Comparison of ENCODE assay signal across 12 cellular contexts in genomic region chr12:75953312-75953906, GRCh38.
DNase-seq lines count a peak whose midpoint lies in the region; ATAC-seq, FAIRE-seq and TF ChIP-seq lines count a peak whose summit lies in the region.
"Had no signal": no experiment of that assay in that cellular context is flagged by ENCODE, and none has a peak within 500 bp of the region (broad histone marks: within the 10 kb centered on the region; RNA-seq: fewer than 3 reads in every experiment).

No MANE protein-coding gene starts in this region.

- no peaks in the 10 kb centered on the region for H3K79me2 ChIP-seq in osteoblast (ENCODE audit: insufficient read depth, low read length)

- no peaks in the 10 kb centered on the region for H3K36me3 ChIP-seq in Peyer's patch
- H3K36me3 ChIP-seq in osteoblast (ENCODE audit: insufficient read depth, low read length), result no peaks in the 10 kb centered on the region

- H3K4me3 ChIP-seq in Peyer's patch (no peak overlapping the region), epithelial cell of esophagus (ENCODE audit: low read length) (no peak overlapping the region), osteoblast (ENCODE audit: insufficient read depth, low read length) (no peak overlapping the region)

- ATAC-seq in GM21737 (IDR thresholded peaks at IDR 0.05; ENCODE audit: unreplicated experiment), result no peak

- TF ChIP-seq POLR2A in Peyer's patch (IDR thresholded peaks at IDR 0.05), result no peak
- TF ChIP-seq POLR2A in H54 (IDR thresholded peaks at IDR 0.05; ENCODE audit: low read depth, low read length), result no peak

- FAIRE-seq in H54 (lab: Jason Lieb, UNC), result no peak

- peak; percentile 70 for DNase-seq in Daoy (ENCODE audit: low read depth)
- DNase-seq in Peyer's patch, result no peak
- peak; percentile 64 for DNase-seq in epithelial cell of esophagus (ENCODE audit: low read depth)
- DNase-seq in osteoblast (ENCODE audit: insufficient read length, low spot score, missing footprints), result no peak
- DNase-seq in H54 (ENCODE audit: insufficient read length, low spot score), result no peak
- DNase-seq in ecto neural progenitor cell (ENCODE audit: low spot score), result no peak
- no peak for DNase-seq in DMS79 (lab: John Stamatoyannopoulos, UW)
- DNase-seq: activated naive CD8-positive, alpha-beta T cell treated with anti-CD3 and anti-CD28 coated beads for 36 hours; NCI-H2171 treated with DMSO at 0.1 percent for 48 hours; stimulated activated naive B cell treated with anti-CD40 and anti-IgM and Interleukin-4, amounts not matched to agents 10 μg/mL and 1 μg/mL and 100 μg/mL, for 72 hours had no signal

- H3K4me2 ChIP-seq in osteoblast (ENCODE audit: insufficient read depth, low read length), result peak overlapping the region; percentile 7

- H3K4me1 ChIP-seq in Peyer's patch (peaks cover 0 to 19% (median 0%) of the 10 kb centered on the region in 4 donors), osteoblast (ENCODE audit: insufficient read depth, low read length) (peaks cover 32% of the 10 kb centered on the region)

- peak overlapping the region in 3 of 4 donors; percentile 2 to 62 (median 6) for H3K27ac ChIP-seq in Peyer's patch
- H3K27ac ChIP-seq in osteoblast (ENCODE audit: low read depth, low read length), result peak overlapping the region; percentile 98
- H3K27ac ChIP-seq: VCaP had no signal

- H3K9me3 ChIP-seq in Peyer's patch (no peaks in the 10 kb centered on the region), osteoblast (ENCODE audit: low read depth, low read length) (no peaks in the 10 kb centered on the region)

- TF ChIP-seq CTCF in Peyer's patch (IDR thresholded peaks at IDR 0.05), result no peak
- no peak for TF ChIP-seq CTCF in epithelial cell of esophagus (IDR thresholded peaks at IDR 0.05; ENCODE audit: insufficient read depth, low read depth, low read length, missing control alignments)
- no peak for TF ChIP-seq CTCF in osteoblast (IDR thresholded peaks at IDR 0.05; ENCODE audit: extremely low read depth, low read depth, low read length)

- peak overlapping the region; percentile 50 for H2AFZ ChIP-seq in osteoblast (ENCODE audit: low read length)

- no peaks in the 10 kb centered on the region for H3K27me3 ChIP-seq in Peyer's patch
- H3K27me3 ChIP-seq in osteoblast (ENCODE audit: insufficient read depth, low read length), result no peaks in the 10 kb centered on the region

- no peaks in the 10 kb centered on the region for H4K20me1 ChIP-seq in osteoblast (ENCODE audit: insufficient read depth, low read length)

Comparison
In these comparisons a context has a peak if more than half of its experiments do, and no peak if none do; other contexts are left out.
1. DNase-seq: peak in Daoy (single experiment) and epithelial cell of esophagus (single experiment); none in Peyer's patch (0 of 3), osteoblast (single experiment), H54 (single experiment), ecto neural progenitor cell (single experiment) and DMS79 (single experiment).